9 cellular contexts compared by ENCODE assay signal in genomic region chr3:50165388-50166308, GRCh38. TPM values are rescaled to one million over a fixed set of nuclear protein-coding genes. Genes with fewer than 3 reads are reported as not detected.
DNase-seq lines count a peak whose midpoint lies in the region; ATAC-seq and TF ChIP-seq lines count a peak whose summit lies in the region.
"Had no signal": no experiment of that assay in that cellular context is flagged by ENCODE, and none has a peak within 500 bp of the region (broad histone marks: within the 10 kb centered on the region; RNA-seq: fewer than 3 reads in every experiment).

No MANE protein-coding gene starts in this region.

- H3K4me1 Mint-ChIP-seq in activated T-helper 17 cell treated with anti-CD3 and anti-CD28 coated beads, Interleukin-2, amount 50 U/mL, for 72 hours = no peaks in the 10 kb centered on the region

- no peaks in the 10 kb centered on the region for H3K36me3 Mint-ChIP-seq in activated T-helper 17 cell treated with anti-CD3 and anti-CD28 coated beads, Interleukin-2, amount 50 U/mL, for 72 hours (ENCODE audit: low read depth)

- no peaks in the 10 kb centered on the region for H3K36me3 ChIP-seq in left lung

- peaks cover 28 to 79% of the 10 kb centered on the region in 2 donors for H3K4me1 ChIP-seq in left lung

- H3K4me3 ChIP-seq in left lung = no peak overlapping the region

- H3K27ac ChIP-seq in left lung (peak overlapping the region; percentile 60 to 73), substantia nigra (ENCODE audit: low read depth, low read length, poor library complexity, severe bottlenecking) (no peak overlapping the region)

- no peaks in the 10 kb centered on the region for H3K9me3 ChIP-seq in left lung

- no peaks in the 10 kb centered on the region for H3K9me3 Mint-ChIP-seq in activated T-helper 17 cell treated with anti-CD3 and anti-CD28 coated beads, Interleukin-2, amount 50 U/mL, for 72 hours
- H3K9me3 Mint-ChIP-seq: T-helper 1 cell treated with Interleukin-12 subunit alpha and Interleukin-12 subunit beta and Interleukin-4 antibody, amounts not matched to agents 30 μg/mL and 1 μg/mL, for 36 hours had no signal

- no peaks in the 10 kb centered on the region for H3K27me3 ChIP-seq in left lung

- no peak overlapping the region for H3K4me3 Mint-ChIP-seq in activated T-helper 17 cell treated with anti-CD3 and anti-CD28 coated beads, Interleukin-2, amount 50 U/mL, for 72 hours
- H3K4me3 Mint-ChIP-seq: T-helper 1 cell treated with Interleukin-12 subunit alpha and Interleukin-12 subunit beta and Interleukin-4 antibody, amounts not matched to agents 30 μg/mL and 1 μg/mL, for 36 hours had no signal

- intact Hi-C loops in left lung (cut with DNase I) = no loop called here

- peak; percentile 17 for ATAC-seq in left lung
- ATAC-seq in HG02885 (IDR thresholded peaks at IDR 0.05; ENCODE audit: poor library complexity, unreplicated experiment) = no peak
- no peak for ATAC-seq in activated T-helper 17 cell treated with anti-CD3 and anti-CD28 coated beads, Interleukin-2, amount 50 U/mL, for 72 hours (replicated peaks)

- no peaks in the 10 kb centered on the region for H3K27me3 Mint-ChIP-seq in activated T-helper 17 cell treated with anti-CD3 and anti-CD28 coated beads, Interleukin-2, amount 50 U/mL, for 72 hours

- H3K27ac Mint-ChIP-seq in activated T-helper 17 cell treated with anti-CD3 and anti-CD28 coated beads, Interleukin-2, amount 50 U/mL, for 72 hours = no peak overlapping the region
- H3K27ac Mint-ChIP-seq: T-helper 1 cell treated with Interleukin-12 subunit alpha and Interleukin-12 subunit beta and Interleukin-4 antibody, amounts not matched to agents 30 μg/mL and 1 μg/mL, for 36 hours had no signal

- TF ChIP-seq CTCF in left lung (IDR thresholded peaks at IDR 0.05) = no peak

- DNase-seq in HS-27A (ENCODE audit: low read depth) (peak; percentile 67), dermis blood vessel endothelial cell (peak; percentile 56), left lung (no peak), substantia nigra (lab: John Stamatoyannopoulos, UW) (peak in 36 of 49 donors; percentile 9 to 73 (median 34)), activated gamma-delta T cell treated with Interleukin-2 at 50 U/mL for 16 hours (no peak), NCI-H345 (lab: John Stamatoyannopoulos, UW) (no peak)

RNA-seq across cellular contexts. Expression of gene SEMA3F, which starts 10.5 kb away (rescaled TPM):
- total RNA-seq in dermis blood vessel endothelial cell (44.6 and 79.4 TPM in 2 replicates), left lung (10 to 100 TPM; 26.0 to 56.2 TPM)
- total RNA-seq in activated T-helper 17 cell treated with anti-CD3 and anti-CD28 coated beads, Interleukin-2, amount 50 U/mL, for 72 hours = 1 to 10 TPM in 1 of 2 donors, not detected in 1; 1.5 TPM

RNA-seq across cellular contexts. Expression of gene GNAT1, which starts 25.8 kb away (rescaled TPM):
- total RNA-seq in dermis blood vessel endothelial cell (not detected in 2 replicates), left lung (not detected)
- not detected for total RNA-seq in activated T-helper 17 cell treated with anti-CD3 and anti-CD28 coated beads, Interleukin-2, amount 50 U/mL, for 72 hours

RNA-seq across cellular contexts. Expression of gene SLC38A3, which starts 39.4 kb away (rescaled TPM):
- total RNA-seq in dermis blood vessel endothelial cell = not detected in 2 replicates
- under 1 TPM in 1 of 2 donors, not detected in 1; 0.23 TPM for total RNA-seq in left lung
- total RNA-seq in activated T-helper 17 cell treated with anti-CD3 and anti-CD28 coated beads, Interleukin-2, amount 50 U/mL, for 72 hours = under 1 TPM in 1 of 2 donors, not detected in 1; 0.71 TPM

Comparison
In these comparisons a context has a peak if more than half of its experiments do, and no peak if none do; other contexts are left out.
1. DNase-seq: peak in HS-27A (single experiment), dermis blood vessel endothelial cell (single experiment) and substantia nigra (36 of 49); none in left lung (0 of 2), activated gamma-delta T cell treated with Interleukin-2 at 50 U/mL for 16 hours (single experiment) and NCI-H345 (single experiment).
2. RNA of gene SEMA3F, which starts 10.5 kb away (total RNA-seq): 26.0 to 56.2 TPM in left lung and 44.6 to 79.4 TPM in dermis blood vessel endothelial cell; 1.5 TPM in activated T-helper 17 cell treated with anti-CD3 and anti-CD28 coated beads, Interleukin-2, amount 50 U/mL, for 72 hours; every median in the first group is over 10 times any median in the second.